Comparison of ENCODE assay signal across 28 cellular contexts in the genomic region with DNA sequence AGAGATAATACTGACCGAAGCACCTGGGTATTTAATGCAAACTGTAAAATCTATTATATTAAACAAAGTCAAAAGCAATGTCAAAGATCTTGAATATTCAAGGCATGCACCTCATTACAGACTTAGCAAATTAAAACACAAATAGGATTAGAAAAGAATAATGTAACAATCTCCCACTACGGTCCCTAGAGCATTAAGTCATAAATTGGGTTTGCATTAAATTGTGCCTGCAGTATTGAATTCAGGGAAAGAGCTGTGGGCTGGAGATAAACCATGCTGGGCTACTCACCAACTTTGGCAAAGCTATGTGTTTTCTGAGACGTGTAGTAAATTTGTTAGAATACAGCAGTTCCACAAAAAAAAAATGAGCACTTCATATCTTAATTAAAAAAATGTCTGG.
"Had no signal": no experiment of that assay in that cellular context is flagged by ENCODE, and none has a peak within 500 bp of the region (broad histone marks: within the 10 kb centered on the region; RNA-seq: fewer than 3 reads in every experiment).

No MANE protein-coding gene starts in this region.

- H3K4me2 ChIP-seq: smooth muscle cell had no signal

- H3K4me3 Mint-ChIP-seq: effector memory CD8-positive, alpha-beta T cell; mesothelial cell of epicardium; naive thymus-derived CD4-positive, alpha-beta T cell; stimulated activated naive CD8-positive, alpha-beta T cell treated with anti-CD3 and anti-CD28 coated beads, Interleukin-15, amount 100 ng/mL, for 72 hours had no signal

- H3K4me3 ChIP-seq: esophagus squamous epithelium, heart right ventricle, pancreas, right lobe of liver, smooth muscle cell, suprapubic skin, transverse colon, upper lobe of right lung, uterus had no signal

- H3K9me3 ChIP-seq: esophagus squamous epithelium, heart right ventricle, neutrophil, pancreas, right lobe of liver, suprapubic skin, transverse colon, upper lobe of right lung, uterus had no signal

- H3K36me3 Mint-ChIP-seq: mesothelial cell of epicardium; naive thymus-derived CD4-positive, alpha-beta T cell had no signal

- H3K4me1 ChIP-seq: esophagus squamous epithelium, heart right ventricle, pancreas, suprapubic skin, upper lobe of right lung, uterus had no signal

- DNase-seq: cortex of kidney; effector memory CD8-positive, alpha-beta T cell; erythroblast; esophagus squamous epithelium; foreskin melanocyte; glutamatergic neuron; heart right ventricle; hippocampal formation; islet precursor cell; mesenchymal stem cell; naive thymus-derived CD4-positive, alpha-beta T cell; pancreas; retina; right lobe of liver; stimulated activated CD4-positive, alpha-beta T cell treated with anti-CD3 and anti-CD28 coated beads, Interleukin-12 subunit alpha, Interleukin-12 subunit beta, amount 100 ng/mL, for 4 hours; stimulated activated CD4-positive, alpha-beta T cell treated with anti-CD3 and anti-CD28 coated beads, Interleukin-1b, Interleukin-23, amount 100 ng/mL, for 48 hours; stimulated activated CD4-positive, alpha-beta T cell treated with anti-CD3 and anti-CD28 coated beads, Interleukin-4, amount 100 ng/mL, for 1 hour; stimulated activated CD8-positive, alpha-beta memory T cell treated with anti-CD3 and anti-CD28 coated beads, Interleukin-4, amount 100 ng/mL, for 48 hours; stimulated activated naive CD4-positive, alpha-beta T cell; stimulated activated naive CD8-positive, alpha-beta T cell treated with anti-CD3 and anti-CD28 coated beads, Interleukin-15, amount 100 ng/mL, for 72 hours; transverse colon; upper lobe of right lung; uterus had no signal

- H3K27ac Mint-ChIP-seq: effector memory CD8-positive, alpha-beta T cell; mesothelial cell of epicardium; naive thymus-derived CD4-positive, alpha-beta T cell; stimulated activated naive CD8-positive, alpha-beta T cell treated with anti-CD3 and anti-CD28 coated beads, Interleukin-15, amount 100 ng/mL, for 72 hours had no signal

- H3K27me3 ChIP-seq: pancreas, right lobe of liver had no signal

- ATAC-seq: effector memory CD8-positive, alpha-beta T cell; heart right ventricle; left lobe of liver; naive thymus-derived CD4-positive, alpha-beta T cell; pancreas; right lobe of liver; stimulated activated naive CD8-positive, alpha-beta T cell treated with anti-CD3 and anti-CD28 coated beads, Interleukin-15, amount 100 ng/mL, for 72 hours; upper lobe of right lung had no signal

- H3K9me3 Mint-ChIP-seq: effector memory CD8-positive, alpha-beta T cell; mesothelial cell of epicardium; naive thymus-derived CD4-positive, alpha-beta T cell; stimulated activated naive CD8-positive, alpha-beta T cell treated with anti-CD3 and anti-CD28 coated beads, Interleukin-15, amount 100 ng/mL, for 72 hours had no signal

- H3K4me1 Mint-ChIP-seq: naive thymus-derived CD4-positive, alpha-beta T cell; stimulated activated naive CD8-positive, alpha-beta T cell treated with anti-CD3 and anti-CD28 coated beads, Interleukin-15, amount 100 ng/mL, for 72 hours had no signal

- H3K36me3 ChIP-seq: esophagus squamous epithelium, heart right ventricle, neutrophil, pancreas, right lobe of liver, suprapubic skin, transverse colon, upper lobe of right lung, uterus had no signal
